ENCODE assay signal across 1 cellular context in genomic region chr11:65609236-65609635, GRCh38.
TF ChIP-seq lines count a peak whose summit lies in the region.

No MANE protein-coding gene starts in this region.

TF ChIP-seq in WTC11, 78 proteins besides CTCF, POLR2A, EP300 and RAD21 (continued from another document):
- TF ChIP-seq HMGXB4 (CRISPR knock-in tag; IDR thresholded peaks at IDR 0.05) (no peak), AFF4 (CRISPR knock-in tag; IDR thresholded peaks at IDR 0.05; ENCODE audit: borderline replicate concordance) (no peak), USF1 (CRISPR knock-in tag; IDR thresholded peaks at IDR 0.05) (no peak), ZNF425 (CRISPR knock-in tag; conservative IDR thresholded peaks at IDR 0.05) (no peak), ZNF423 (CRISPR knock-in tag; IDR thresholded peaks at IDR 0.05) (no peak), ZNF121 (CRISPR knock-in tag; IDR thresholded peaks at IDR 0.05) (no peak), MAX (CRISPR knock-in tag; IDR thresholded peaks at IDR 0.05) (no peak)
